Comparison of ENCODE assay signal across 16 cellular contexts in the genomic region with DNA sequence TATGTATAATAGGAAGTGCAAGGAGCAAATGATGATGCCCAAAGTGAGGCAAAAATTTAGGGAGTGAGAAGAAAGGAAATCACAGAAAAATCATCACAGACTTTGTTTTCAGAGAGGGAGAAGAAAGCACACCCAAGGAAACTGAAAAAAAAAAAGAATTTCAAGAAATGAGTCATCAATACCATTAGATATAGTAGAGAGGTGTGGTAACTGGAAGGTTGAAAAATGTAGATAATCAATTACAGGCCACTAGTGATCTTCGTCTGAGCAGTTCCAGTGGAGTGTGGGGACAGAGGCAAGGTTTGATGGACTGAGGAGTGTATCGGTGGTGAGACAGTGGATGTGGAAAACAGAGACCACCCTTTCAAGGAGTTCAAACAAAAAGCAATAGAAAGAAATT. TPM values are rescaled to one million over a fixed set of nuclear protein-coding genes. Genes with fewer than 3 reads are reported as not detected.
A peak's percentile ranks its signal among the peaks of the same experiment; 100 is the strongest.
DNase-seq lines count a peak whose midpoint lies in the region; ATAC-seq and TF ChIP-seq lines count a peak whose summit lies in the region.
"Had no signal": no experiment of that assay in that cellular context is flagged by ENCODE, and none has a peak within 500 bp of the region (broad histone marks: within the 10 kb centered on the region; RNA-seq: fewer than 3 reads in every experiment).

No MANE protein-coding gene starts in this region.

- DNase-seq in NCI-H2107 treated with DMSO at 0.1 percent for 48 hours (lab: John Stamatoyannopoulos, UW; ENCODE audit: unreplicated experiment) (no peak), lower lobe of right lung (no peak), 8988T (no peak)
- no peak for DNase-seq in stimulated activated naive CD8-positive, alpha-beta T cell treated with anti-CD3 and anti-CD28 coated beads, Interleukin-15, Interleukin-2, amounts not matched to agents 100 U/mL and 50 U/mL, for 24 hours
- DNase-seq: activated CD4-positive, CD25-positive, alpha-beta regulatory T cell treated with anti-CD3 and anti-CD28 coated beads, Interleukin-2, amount 50 U/mL, for 72 hours; activated T-cell treated with anti-CD3 and anti-CD28 coated beads, Interleukin-2, amount 50 U/mL, for 24 hours; NCI-H1048; stomach had no signal

- no peak overlapping the region for H3K27ac ChIP-seq in lower lobe of right lung
- H3K27ac ChIP-seq: coronary artery, neutrophil, stomach had no signal

- no peaks in the 10 kb centered on the region for H3K4me1 ChIP-seq in lower lobe of right lung
- H3K4me1 ChIP-seq: stomach had no signal

- ATAC-seq in GM18520 (IDR thresholded peaks at IDR 0.05; ENCODE audit: unreplicated experiment) (peak; percentile 81), GM19468 (IDR thresholded peaks at IDR 0.05; ENCODE audit: extremely low read depth, unreplicated experiment) (peak; percentile 47), HG02852 (IDR thresholded peaks at IDR 0.05; ENCODE audit: unreplicated experiment) (peak; percentile 65), HG03439 (IDR thresholded peaks at IDR 0.05; ENCODE audit: unreplicated experiment) (peak; percentile 74), lower lobe of right lung (no peak)
- ATAC-seq in stimulated activated naive CD8-positive, alpha-beta T cell treated with anti-CD3 and anti-CD28 coated beads, Interleukin-15, Interleukin-2, amounts not matched to agents 100 U/mL and 50 U/mL, for 24 hours = no peak
- ATAC-seq: Panc1 had no signal

- intact Hi-C loops in lower lobe of right lung (cut with DNase I) = no loop called here

- no peak for TF ChIP-seq CTCF in lower lobe of right lung (IDR thresholded peaks at IDR 0.05)

- H3K27me3 ChIP-seq in lower lobe of right lung (ENCODE audit: low read depth) = no peaks in the 10 kb centered on the region
- H3K27me3 ChIP-seq: neutrophil, stomach had no signal

- no peaks in the 10 kb centered on the region for H3K36me3 ChIP-seq in lower lobe of right lung
- H3K36me3 ChIP-seq: neutrophil, stomach had no signal

- no peak overlapping the region for H3K4me3 ChIP-seq in lower lobe of right lung
- H3K4me3 ChIP-seq: coronary artery, stomach had no signal

- no peaks in the 10 kb centered on the region for H3K9me3 ChIP-seq in lower lobe of right lung
- H3K9me3 ChIP-seq: neutrophil, stomach had no signal

RNA-seq across cellular contexts. Expression of a gene that starts 31.7 kb away (rescaled TPM):
- total RNA-seq in lower lobe of right lung = 0.50 TPM
- total RNA-seq: H4 had no signal

Comparison
In these comparisons a context has a peak if more than half of its experiments do, and no peak if none do; other contexts are left out.
1. ATAC-seq: peak in GM18520 (single experiment), GM19468 (single experiment), HG02852 (single experiment) and HG03439 (single experiment); none in lower lobe of right lung (0 of 2) and stimulated activated naive CD8-positive, alpha-beta T cell treated with anti-CD3 and anti-CD28 coated beads, Interleukin-15, Interleukin-2, amounts not matched to agents 100 U/mL and 50 U/mL, for 24 hours (single experiment).